ENCODE assay signal across 14 cellular contexts in the genomic region with DNA sequence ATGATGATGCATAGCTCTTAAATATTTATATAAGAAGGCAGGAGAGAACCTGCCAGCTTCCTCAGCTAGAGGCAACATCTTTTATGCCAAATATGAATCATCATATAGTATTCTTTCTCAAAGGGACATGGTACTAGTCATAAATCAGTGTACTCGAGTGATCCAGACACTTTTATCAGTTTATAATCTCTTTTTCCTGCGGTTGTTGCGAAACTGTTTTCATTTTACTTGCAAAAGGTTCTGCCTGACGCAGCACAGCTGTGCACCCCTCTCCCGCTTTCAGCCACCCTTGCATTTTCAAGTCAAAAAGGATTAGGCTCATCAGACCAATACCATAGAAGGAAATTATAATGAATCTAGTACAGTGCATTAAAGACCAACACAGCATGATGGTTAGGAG.
DNase-seq lines count a peak whose midpoint lies in the region; ATAC-seq and TF ChIP-seq lines count a peak whose summit lies in the region.
"Had no signal": no experiment of that assay in that cellular context is flagged by ENCODE, and none has a peak within 500 bp of the region (broad histone marks: within the 10 kb centered on the region; RNA-seq: fewer than 3 reads in every experiment).

No MANE protein-coding gene starts in this region.

- H3K9me3 ChIP-seq in left lung: no peaks in the 10 kb centered on the region

- no peak overlapping the region for H3K4me3 ChIP-seq in left lung

- H3K27me3 Mint-ChIP-seq in activated CD4-positive, alpha-beta T cell treated with anti-CD3 and anti-CD28 coated beads for 36 hours: peaks cover 2% of the 10 kb centered on the region
- H3K27me3 Mint-ChIP-seq: CD4-positive, alpha-beta T cell had no signal

- H3K27ac ChIP-seq in left lung: no peak overlapping the region
- H3K27ac ChIP-seq: parathyroid adenoma had no signal

- H3K36me3 ChIP-seq in left lung: no peaks in the 10 kb centered on the region

- H3K36me3 Mint-ChIP-seq in activated CD4-positive, alpha-beta T cell treated with anti-CD3 and anti-CD28 coated beads for 36 hours (ENCODE audit: low read depth): no peaks in the 10 kb centered on the region

- peak; percentile 63 for ATAC-seq in HG03039 (IDR thresholded peaks at IDR 0.05; ENCODE audit: unreplicated experiment)
- ATAC-seq in left lung: peak; percentile 29
- ATAC-seq in activated CD4-positive, alpha-beta T cell treated with anti-CD3 and anti-CD28 coated beads for 36 hours: no peak

- no peak overlapping the region for H3K27ac Mint-ChIP-seq in activated CD4-positive, alpha-beta T cell treated with anti-CD3 and anti-CD28 coated beads for 36 hours
- H3K27ac Mint-ChIP-seq: CD4-positive, alpha-beta T cell had no signal

- TF ChIP-seq CTCF in left lung (IDR thresholded peaks at IDR 0.05): no peak

- peaks cover 0 to 5% of the 10 kb centered on the region in 2 donors for H3K4me1 ChIP-seq in left lung
- H3K4me1 ChIP-seq: parathyroid adenoma had no signal

- H3K9me3 Mint-ChIP-seq in activated CD4-positive, alpha-beta T cell treated with anti-CD3 and anti-CD28 coated beads for 36 hours (ENCODE audit: low read depth): peaks cover 2% of the 10 kb centered on the region
- H3K9me3 Mint-ChIP-seq: CD4-positive, alpha-beta T cell had no signal

- no peaks in the 10 kb centered on the region for H3K4me1 Mint-ChIP-seq in activated CD4-positive, alpha-beta T cell treated with anti-CD3 and anti-CD28 coated beads for 36 hours

- intact Hi-C loops in left lung (cut with DNase I): loop anchor here in 1 of 2 donors (10.0 kb wide), 1 partner anchor 502 kb away; the partner anchor contains the start of gene SFMBT2
- intact Hi-C loops in head of caudate nucleus (cut with DNase I): no loop called here
- intact Hi-C loops in activated CD4-positive, alpha-beta T cell treated with anti-CD3 and anti-CD28 coated beads for 36 hours (cut with DNase I, micrococcal nuclease): no loop called here

- POLR2A ChIA-PET in activated CD4-positive, alpha-beta T cell treated with anti-CD3 and anti-CD28 coated beads for 36 hours (lab: Charles Lee): interaction anchor here (0.7 kb wide), 1 partner anchor 13 kb away, joined by 3 read pairs; no protein-coding TSS in a partner anchor

- no peak overlapping the region for H3K4me3 Mint-ChIP-seq in activated CD4-positive, alpha-beta T cell treated with anti-CD3 and anti-CD28 coated beads for 36 hours
- H3K4me3 Mint-ChIP-seq: CD4-positive, alpha-beta T cell had no signal

- CTCF ChIA-PET in activated CD4-positive, alpha-beta T cell treated with anti-CD3 and anti-CD28 coated beads for 36 hours (lab: Charles Lee): interaction anchor here (0.6 to 1.4 kb wide), 2 partner anchors 179 to 511 kb away, joined by 3 read pairs; no protein-coding TSS in a partner anchor

- H3K27me3 ChIP-seq in left lung: no peaks in the 10 kb centered on the region

- peak; percentile 11 for DNase-seq in EL
- DNase-seq in activated T-helper 9 cell treated with anti-CD3 and anti-CD28 coated beads, Interleukin-2, amount 50 U/mL, for 16 hours (ENCODE audit: low read depth): peak; percentile 8
- no peak for DNase-seq in left lung
- DNase-seq in head of caudate nucleus: no peak
- no peak for DNase-seq in activated CD4-positive, alpha-beta T cell treated with anti-CD3 and anti-CD28 coated beads for 36 hours
- DNase-seq in AML-193 (lab: John Stamatoyannopoulos, UW): no peak
- no peak for DNase-seq in hepatic stellate cell (ENCODE audit: low spot score)
- DNase-seq: CD4-positive, alpha-beta T cell; effector memory CD4-positive, alpha-beta T cell; NCI-H1092 treated with DMSO at 0.1 percent for 48 hours; NCI-H524; stimulated activated CD4-positive, alpha-beta T cell treated with anti-CD3 and anti-CD28 coated beads, Interleukin-4, amount 100 ng/mL, for 1 hour had no signal

Comparison
In these comparisons a context has a peak if more than half of its experiments do, and no peak if none do; other contexts are left out.
1. DNase-seq: peak in EL (single experiment) and activated T-helper 9 cell treated with anti-CD3 and anti-CD28 coated beads, Interleukin-2, amount 50 U/mL, for 16 hours (single experiment); none in left lung (0 of 2), head of caudate nucleus (0 of 42), activated CD4-positive, alpha-beta T cell treated with anti-CD3 and anti-CD28 coated beads for 36 hours (single experiment), AML-193 (0 of 2) and hepatic stellate cell (single experiment).